ENCODE assay signal across 13 cellular contexts in the genomic region with DNA sequence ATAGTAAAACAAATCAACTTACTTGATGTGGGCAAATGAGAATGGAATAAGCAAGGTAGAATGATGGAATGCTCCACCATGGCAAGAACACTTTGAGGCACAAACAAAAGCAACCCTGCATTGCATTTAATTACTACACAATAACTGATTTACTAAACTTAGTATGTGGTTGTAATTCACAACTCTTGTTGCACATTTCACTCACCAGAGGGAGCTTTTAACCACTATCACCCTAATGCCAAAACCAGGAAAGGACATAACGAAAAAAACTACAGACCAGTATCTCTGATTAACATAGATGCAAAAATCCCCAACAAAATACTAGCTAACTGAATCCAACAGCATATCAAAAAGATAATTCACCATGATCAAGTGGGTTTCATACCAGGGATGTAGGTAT.
A peak's percentile ranks its signal among the peaks of the same experiment; 100 is the strongest.
DNase-seq lines count a peak whose midpoint lies in the region; ATAC-seq, FAIRE-seq and TF ChIP-seq lines count a peak whose summit lies in the region.
"Had no signal": no experiment of that assay in that cellular context is flagged by ENCODE, and none has a peak within 500 bp of the region (broad histone marks: within the 10 kb centered on the region; RNA-seq: fewer than 3 reads in every experiment).

No MANE protein-coding gene starts in this region.

- H2AFZ ChIP-seq in Loucy (ENCODE audit: low read length) (no peak overlapping the region), HepG2 (ENCODE audit: low read length) (no peak overlapping the region)

- H3K79me2 ChIP-seq in Loucy (ENCODE audit: insufficient read depth, low read length) (no peaks in the 10 kb centered on the region), HepG2 (ENCODE audit: insufficient read depth, low read length) (no peaks in the 10 kb centered on the region)

- no peak for ATAC-seq in HepG2

- intact Hi-C loops in HepG2 (cut with micrococcal nuclease; ENCODE audit: unreplicated experiment) = no loop called here
- intact Hi-C loops in transverse colon (cut with DNase I; ENCODE audit: low total_unique reads) = no loop called here

- in situ Hi-C loops in astrocyte of the spinal cord (cut with HindIII; ENCODE audit: low sequenced_read_pairs) (no loop called here), HepG2 (cut with HindIII; ENCODE audit: extremely low pct_ligation_motif_present, low pct_unique_long_range_greater_than_20kb) (no loop called here), transverse colon (cut with MboI; ENCODE audit: low pct_ligation_motif_present in 1 of 4, low pct_unique_long_range_greater_than_20kb in 1 of 4, low sequenced_read_pairs in 3 of 4) (no loop called here)

- WGBS in HepG2 (ENCODE audit: low lambda C conversion rate) = 3% methylated on average over 1 of the region's 1 CpG
- 28% methylated on average over 1 of the region's 1 CpG; no CpG with 5 or more reads in 1 of the 2 donors for WGBS in transverse colon (ENCODE audit: low coverage in 1 of 2), 2 donors

- no peak overlapping the region for H3K9ac ChIP-seq in Loucy (ENCODE audit: low read depth, low read length, poor library complexity, severe bottlenecking)
- no peak overlapping the region for H3K9ac ChIP-seq in HepG2 (ENCODE audit: insufficient read depth, low read depth, low read length)

- BruUV-seq in HepG2 (replicated peaks; lab: Mats Ljungman, UMichigan) = no TSS peak

- no peaks in the 10 kb centered on the region for H3K9me2 ChIP-seq in Loucy (replicated peaks; ENCODE audit: low read depth, low read length)

- no peak overlapping the region for H3K4me2 ChIP-seq in Loucy (ENCODE audit: low read depth, low read length, poor library complexity, severe bottlenecking)
- H3K4me2 ChIP-seq in HepG2 (ENCODE audit: low read depth, low read length) = no peak overlapping the region

- no peak overlapping the region for H3K4me3 ChIP-seq in Loucy (ENCODE audit: low read length, poor library complexity, severe bottlenecking)
- H3K4me3 ChIP-seq in astrocyte of the spinal cord (ENCODE audit: low read depth, low read length) = no peak overlapping the region
- no peak overlapping the region for H3K4me3 ChIP-seq in HepG2 (replicated peaks in 1 of 3; ENCODE audit: insufficient read depth in 1 of 3, low read depth in 2 of 3, low read length in 3 of 3)
- H3K4me3 ChIP-seq in transverse colon = no peak overlapping the region

- H3K9me3 ChIP-seq in Loucy (ENCODE audit: insufficient read depth, low read depth, low read length) (no peaks in the 10 kb centered on the region), HepG2 (ENCODE audit: low read length) (no peaks in the 10 kb centered on the region), transverse colon (no peaks in the 10 kb centered on the region)

- DNase-seq in ELF-1 (ENCODE audit: low read depth, low spot score) = peak; percentile 11
- DNase-seq in astrocyte of the spinal cord (ENCODE audit: low read depth, low spot score) = peak; percentile 6
- DNase-seq in HepG2 (ENCODE audit: low spot score) = no peak
- DNase-seq in stimulated activated CD4-positive, alpha-beta T cell treated with anti-CD3 and anti-CD28 coated beads, Interleukin-1b, Interleukin-23, amount 100 ng/mL, for 48 hours = no peak
- DNase-seq in LoVo (ENCODE audit: low spot score) = no peak
- DNase-seq in CD1c-positive myeloid dendritic cell (ENCODE audit: extremely low spot score) = no peak
- DNase-seq in transverse colon = no peak
- DNase-seq: activated T-cell treated with anti-CD3 and anti-CD28 coated beads, Interleukin-2, amount 50 U/mL, for 1 hour; COR-L47; NCI-H524; small intestine; T1000 had no signal

- H4K20me1 ChIP-seq in Loucy (ENCODE audit: insufficient read depth, low read length, poor library complexity, severe bottlenecking) (no peaks in the 10 kb centered on the region), HepG2 (ENCODE audit: insufficient read depth, low read length) (no peaks in the 10 kb centered on the region)

- H3K4me1 ChIP-seq in Loucy (ENCODE audit: insufficient read depth, low read length, poor library complexity, severe bottlenecking) (no peaks in the 10 kb centered on the region), HepG2 (ENCODE audit: insufficient read depth, low read length) (no peaks in the 10 kb centered on the region), transverse colon (no peaks in the 10 kb centered on the region)

- H3K27ac ChIP-seq in HepG2 (ENCODE audit: extremely low read length, insufficient read depth, low read length) = no peak overlapping the region
- H3K27ac ChIP-seq in transverse colon = no peak overlapping the region

- no peaks in the 10 kb centered on the region for H3K36me3 ChIP-seq in Loucy (ENCODE audit: insufficient read depth, low read length)
- H3K36me3 ChIP-seq in HepG2 (replicated peaks in 1 of 2; ENCODE audit: control insufficient read depth in 1 of 2, insufficient read depth in 2 of 2, low read length in 2 of 2) = no peaks in the 10 kb centered on the region
- H3K36me3 ChIP-seq in transverse colon = no peaks in the 10 kb centered on the region

- FAIRE-seq in HepG2 (lab: Jason Lieb, UNC) = no peak
- FAIRE-seq: small intestine had no signal

- POLR2A ChIA-PET in HepG2 (lab: Yijun Ruan, JAX) = no interaction called here

- no peak for TF ChIP-seq RAD21 in HepG2 (CRISPR knock-in tag; IDR thresholded peaks at IDR 0.05)

- CTCF ChIA-PET in HepG2 (lab: Yijun Ruan, JAX; ENCODE audit: low intra/inter-chr PET ratio, low total read pairs) = no interaction called here

- TF ChIP-seq CTCF in Loucy (conservative IDR thresholded peaks at IDR 0.05; ENCODE audit: low read length) = peak; percentile 51
- TF ChIP-seq CTCF in astrocyte of the spinal cord (IDR thresholded peaks at IDR 0.05; ENCODE audit: low read depth, low read length) = peak; percentile 6
- peak; percentile 25; the same call in 1 of the 2 replicates for TF ChIP-seq CTCF in HepG2 (CRISPR knock-in tag; IDR thresholded peaks at IDR 0.05)
- no peak for TF ChIP-seq CTCF in transverse colon (IDR thresholded peaks at IDR 0.05)

- TF ChIP-seq EP300 in HepG2 (IDR thresholded peaks at IDR 0.05; ENCODE audit: low read depth in 2 of 2, low read length in 2 of 2) = no peak
- no peak for TF ChIP-seq EP300 in HepG2 (CRISPR knock-in tag; IDR thresholded peaks at IDR 0.05; ENCODE audit: borderline replicate concordance)
- no peak for TF ChIP-seq EP300 in transverse colon (IDR thresholded peaks at IDR 0.05; ENCODE audit: low read depth)

- H3K27me3 ChIP-seq in Loucy (ENCODE audit: insufficient read depth, low read length, poor library complexity, severe bottlenecking) (no peaks in the 10 kb centered on the region), HepG2 (ENCODE audit: control insufficient read depth in 1 of 2, insufficient read depth in 2 of 2, low read length in 2 of 2) (no peaks in the 10 kb centered on the region), transverse colon (no peaks in the 10 kb centered on the region)

- TF ChIP-seq POLR2A in HepG2 (IDR thresholded peaks at IDR 0.05; ENCODE audit: insufficient read depth in 1 of 2, low read depth in 2 of 2, low read length in 2 of 2) (no peak), transverse colon (IDR thresholded peaks at IDR 0.05) (no peak)

- no peaks in the 10 kb centered on the region for H3F3A ChIP-seq in Loucy (ENCODE audit: low read depth)

TF ChIP-seq in HepG2, 621 proteins besides CTCF, POLR2A, EP300 and RAD21:
- TF ChIP-seq STAG1 (CRISPR knock-in tag; IDR thresholded peaks at IDR 0.05) = peak; percentile 29; the same call in 1 of the 2 replicates
- TF ChIP-seq, protein P1, sequence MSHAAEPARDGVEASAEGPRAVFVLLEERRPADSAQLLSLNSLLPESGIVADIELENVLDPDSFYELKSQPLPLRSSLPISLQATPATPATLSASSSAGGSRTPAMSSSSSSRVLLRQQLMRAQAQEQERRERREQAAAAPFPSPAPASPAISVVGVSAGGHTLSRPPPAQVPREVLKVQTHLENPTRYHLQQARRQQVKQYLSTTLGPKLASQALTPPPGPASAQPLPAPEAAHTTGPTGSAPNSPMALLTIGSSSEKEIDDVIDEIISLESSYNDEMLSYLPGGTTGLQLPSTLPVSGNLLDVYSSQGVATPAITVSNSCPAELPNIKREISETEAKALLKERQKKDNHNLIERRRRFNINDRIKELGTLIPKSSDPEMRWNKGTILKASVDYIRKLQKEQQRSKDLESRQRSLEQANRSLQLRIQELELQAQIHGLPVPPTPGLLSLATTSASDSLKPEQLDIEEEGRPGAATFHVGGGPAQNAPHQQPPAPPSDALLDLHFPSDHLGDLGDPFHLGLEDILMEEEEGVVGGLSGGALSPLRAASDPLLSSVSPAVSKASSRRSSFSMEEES (CRISPR knock-in tag; IDR thresholded peaks at IDR 0.05) = no peak
- TF ChIP-seq, protein P2, sequence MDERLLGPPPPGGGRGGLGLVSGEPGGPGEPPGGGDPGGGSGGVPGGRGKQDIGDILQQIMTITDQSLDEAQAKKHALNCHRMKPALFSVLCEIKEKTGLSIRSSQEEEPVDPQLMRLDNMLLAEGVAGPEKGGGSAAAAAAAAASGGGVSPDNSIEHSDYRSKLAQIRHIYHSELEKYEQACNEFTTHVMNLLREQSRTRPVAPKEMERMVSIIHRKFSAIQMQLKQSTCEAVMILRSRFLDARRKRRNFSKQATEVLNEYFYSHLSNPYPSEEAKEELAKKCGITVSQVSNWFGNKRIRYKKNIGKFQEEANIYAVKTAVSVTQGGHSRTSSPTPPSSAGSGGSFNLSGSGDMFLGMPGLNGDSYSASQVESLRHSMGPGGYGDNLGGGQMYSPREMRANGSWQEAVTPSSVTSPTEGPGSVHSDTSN (CRISPR knock-in tag; IDR thresholded peaks at IDR 0.05) = no peak
TF ChIP-seq in HepG2: peak in this region for 1.

Comparison
In these comparisons a context has a peak if more than half of its experiments do, and no peak if none do; other contexts are left out.
1. DNase-seq: peak in ELF-1 (single experiment) and astrocyte of the spinal cord (single experiment); none in HepG2 (single experiment), stimulated activated CD4-positive, alpha-beta T cell treated with anti-CD3 and anti-CD28 coated beads, Interleukin-1b, Interleukin-23, amount 100 ng/mL, for 48 hours (single experiment), LoVo (single experiment), CD1c-positive myeloid dendritic cell (single experiment) and transverse colon (single experiment).
2. CTCF ChIP-seq: peak in Loucy (single experiment), astrocyte of the spinal cord (single experiment) and HepG2 (single experiment); none in transverse colon (0 of 5).